16 cellular contexts compared by ENCODE assay signal in the genomic region with DNA sequence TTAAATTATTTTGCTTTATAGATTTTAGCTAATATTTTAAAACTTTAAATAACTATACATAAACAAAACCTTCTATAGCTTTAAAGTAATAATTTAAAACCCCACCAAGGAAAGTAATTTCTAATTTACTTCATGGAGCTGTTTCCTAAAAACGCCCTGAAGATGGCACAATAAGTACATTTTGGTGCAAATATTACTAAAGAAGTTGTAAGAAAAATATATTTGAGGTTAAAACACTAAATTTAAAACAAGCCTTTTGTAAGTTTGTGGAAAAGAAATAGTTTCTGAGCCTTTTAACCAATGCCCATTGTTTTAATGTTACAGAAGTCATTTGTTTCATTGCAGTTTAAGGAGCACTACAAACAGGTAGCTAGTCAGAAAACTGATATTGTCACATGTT.
A peak's percentile ranks its signal among the peaks of the same experiment; 100 is the strongest.
DNase-seq lines count a peak whose midpoint lies in the region; ATAC-seq, FAIRE-seq and TF ChIP-seq lines count a peak whose summit lies in the region.
"Had no signal": no experiment of that assay in that cellular context is flagged by ENCODE, and none has a peak within 500 bp of the region (broad histone marks: within the 10 kb centered on the region; RNA-seq: fewer than 3 reads in every experiment).

No MANE protein-coding gene starts in this region.

- H3K4me3 Mint-ChIP-seq in naive thymus-derived CD8-positive, alpha-beta T cell: no peak overlapping the region
- H3K4me3 Mint-ChIP-seq: activated naive CD8-positive, alpha-beta T cell treated with anti-CD3 and anti-CD28 coated beads, Interleukin-2, amount 50 U/mL, for 24 hours had no signal

- intact Hi-C loops in HCT116 (cut with micrococcal nuclease): loop anchor here (10.0 kb wide), 1 partner anchor 995 kb away; no protein-coding TSS in a partner anchor
- intact Hi-C loops in transverse colon (cut with DNase I; ENCODE audit: low total_unique reads): no loop called here
- intact Hi-C loops in lower lobe of right lung (cut with DNase I): no loop called here

- TF ChIP-seq RAD21 in HCT116 (IDR thresholded peaks at IDR 0.05; ENCODE audit: low read depth): peak; percentile 67

- peak; percentile 91 for FAIRE-seq in A204.1 (lab: Jason Lieb, UNC)

- H3K79me2 ChIP-seq in HCT116 (ENCODE audit: insufficient read depth, low read length): no peaks in the 10 kb centered on the region

- H3K4me3 ChIP-seq in HCT116 (replicated peaks in 1 of 2; ENCODE audit: low read depth in 1 of 2, low read length in 2 of 2) (no peak overlapping the region), transverse colon (no peak overlapping the region), lower lobe of right lung (no peak overlapping the region)
- H3K4me3 ChIP-seq: PC-9 had no signal

- H3K27me3 ChIP-seq in HCT116 (ENCODE audit: insufficient read depth, low read length): no peaks in the 10 kb centered on the region
- H3K27me3 ChIP-seq in foreskin keratinocyte: no peaks in the 10 kb centered on the region
- no peaks in the 10 kb centered on the region for H3K27me3 ChIP-seq in transverse colon
- no peaks in the 10 kb centered on the region for H3K27me3 ChIP-seq in lower lobe of right lung (ENCODE audit: low read depth)

- H3K36me3 ChIP-seq in HCT116 (ENCODE audit: control insufficient read depth in 1 of 2, insufficient read depth in 2 of 2, low read length in 2 of 2) (no peaks in the 10 kb centered on the region), transverse colon (no peaks in the 10 kb centered on the region), lower lobe of right lung (no peaks in the 10 kb centered on the region)
- H3K36me3 ChIP-seq: WERI-Rb-1 had no signal

- WGBS in transverse colon (ENCODE audit: low coverage in 1 of 2), 2 donors: 52 to 61% methylated on average over 1 of the region's 1 CpG

- no peak overlapping the region for H3K27ac Mint-ChIP-seq in naive thymus-derived CD8-positive, alpha-beta T cell
- H3K27ac Mint-ChIP-seq: activated naive CD8-positive, alpha-beta T cell treated with anti-CD3 and anti-CD28 coated beads, Interleukin-2, amount 50 U/mL, for 24 hours had no signal

- no peaks in the 10 kb centered on the region for H3K9me2 ChIP-seq in HCT116 (ENCODE audit: insufficient read depth)

- RAD21 ChIA-PET in HCT116 (lab: Charles Lee; ENCODE audit: low non-redundant PET in 1 of 2, low total read pairs in 2 of 2, uncharacterized antibody in 2 of 2, unreplicated experiment in 2 of 2): interaction anchor here in 1 of 2 experiments (0.9 kb wide), 1 partner anchor 1113 kb away, joined by 4 read pairs; no protein-coding TSS in a partner anchor

- H2AFZ ChIP-seq in HCT116 (ENCODE audit: low read depth, low read length, poor library complexity, severe bottlenecking): peak overlapping the region; percentile 70
- H2AFZ ChIP-seq: PC-9 had no signal

- H3K27me3 Mint-ChIP-seq in naive thymus-derived CD8-positive, alpha-beta T cell: peaks cover 0 to 3% (median 0%) of the 10 kb centered on the region in 5 donors
- H3K27me3 Mint-ChIP-seq: activated naive CD8-positive, alpha-beta T cell treated with anti-CD3 and anti-CD28 coated beads, Interleukin-2, amount 50 U/mL, for 24 hours had no signal

- no peaks in the 10 kb centered on the region for H3K36me3 Mint-ChIP-seq in naive thymus-derived CD8-positive, alpha-beta T cell

- ATAC-seq in HCT116: no peak
- ATAC-seq in foreskin keratinocyte: no peak
- ATAC-seq in naive thymus-derived CD8-positive, alpha-beta T cell: no peak
- no peak for ATAC-seq in HG03039 (IDR thresholded peaks at IDR 0.05; ENCODE audit: unreplicated experiment)
- ATAC-seq in lower lobe of right lung: no peak
- ATAC-seq: activated naive CD8-positive, alpha-beta T cell treated with anti-CD3 and anti-CD28 coated beads, Interleukin-2, amount 50 U/mL, for 24 hours had no signal

- no peak overlapping the region for H3K9ac ChIP-seq in HCT116 (ENCODE audit: low read length)

- DNase-seq in HCT116 (ENCODE audit: low read depth, low spot score) (no peak), foreskin keratinocyte (no peak), transverse colon (no peak), lower lobe of right lung (no peak)
- no peak for DNase-seq in naive thymus-derived CD8-positive, alpha-beta T cell
- DNase-seq: activated naive CD8-positive, alpha-beta T cell treated with anti-CD3 and anti-CD28 coated beads, Interleukin-2, amount 50 U/mL, for 24 hours; cerebellar nuclear complex; erythroblast; NCI-H2029; NCI-H510A; PC-9; stimulated activated CD4-positive, alpha-beta T cell treated with anti-CD3 and anti-CD28 coated beads, Interleukin-15, amount 100 ng/mL, for 24 hours; WERI-Rb-1 had no signal

- TF ChIP-seq CTCF in HCT116 (IDR thresholded peaks at IDR 0.05 in 2 of 3, conservative IDR thresholded peaks at IDR 0.05 in 1 of 3; ENCODE audit: borderline replicate concordance in 1 of 3, insufficient read depth in 1 of 3, low read depth in 2 of 3, low read length in 2 of 3) (peak; percentile 8 to 41 (median 31); a peak in 2 of 6 replicates), VCaP (conservative IDR thresholded peaks at IDR 0.05) (peak; percentile 57), foreskin keratinocyte (conservative IDR thresholded peaks at IDR 0.05) (peak; percentile 64), transverse colon (IDR thresholded peaks at IDR 0.05) (no peak), lower lobe of right lung (IDR thresholded peaks at IDR 0.05) (no peak)

- H3K4me2 ChIP-seq in HCT116 (ENCODE audit: low read length): no peak overlapping the region
- H3K4me2 ChIP-seq: PC-9 had no signal

- no peaks in the 10 kb centered on the region for H3K9me3 ChIP-seq in HCT116 (ENCODE audit: control insufficient read depth in 1 of 2, insufficient read depth in 1 of 2, low read depth in 1 of 2, low read length in 2 of 2)
- no peaks in the 10 kb centered on the region for H3K9me3 ChIP-seq in transverse colon
- H3K9me3 ChIP-seq in lower lobe of right lung: no peaks in the 10 kb centered on the region

- peaks cover 0 to 4% of the 10 kb centered on the region in 2 experiments; a peak in 2 of 4 replicates for H3K4me1 ChIP-seq in HCT116 (ENCODE audit: control insufficient read depth in 1 of 2, insufficient read depth in 2 of 2, low read length in 2 of 2)
- no peaks in the 10 kb centered on the region for H3K4me1 ChIP-seq in foreskin keratinocyte
- H3K4me1 ChIP-seq in transverse colon: no peaks in the 10 kb centered on the region
- no peaks in the 10 kb centered on the region for H3K4me1 ChIP-seq in lower lobe of right lung

- CTCF ChIA-PET in HCT116 (lab: Charles Lee): interaction anchor here (0.7 to 2.3 kb wide), 12 partner anchors 9 to 1728 kb away, joined by 3 to 19 read pairs (median 4); no protein-coding TSS in a partner anchor

- BruUV-seq in HCT116 (replicated peaks; lab: Mats Ljungman, UMichigan): no TSS peak

- no peaks in the 10 kb centered on the region for H4K20me1 ChIP-seq in HCT116 (ENCODE audit: insufficient read depth)

- H3K27ac ChIP-seq in HCT116 (ENCODE audit: low read depth, low read length) (no peak overlapping the region), VCaP (no peak overlapping the region), foreskin keratinocyte (no peak overlapping the region), transverse colon (no peak overlapping the region), lower lobe of right lung (no peak overlapping the region)
- H3K27ac ChIP-seq: PC-9, WERI-Rb-1 had no signal

- H3K4me1 Mint-ChIP-seq in naive thymus-derived CD8-positive, alpha-beta T cell: no peaks in the 10 kb centered on the region
- H3K4me1 Mint-ChIP-seq: activated naive CD8-positive, alpha-beta T cell treated with anti-CD3 and anti-CD28 coated beads, Interleukin-2, amount 50 U/mL, for 24 hours had no signal

- in situ Hi-C loops in transverse colon (cut with MboI; ENCODE audit: low pct_ligation_motif_present in 1 of 4, low pct_unique_long_range_greater_than_20kb in 1 of 4, low sequenced_read_pairs in 3 of 4): no loop called here

- POLR2A ChIA-PET in HCT116 (lab: Charles Lee): no interaction called here
- POLR2A ChIA-PET in naive thymus-derived CD8-positive, alpha-beta T cell (lab: Charles Lee): no interaction called here

- no peak for TF ChIP-seq EP300 in transverse colon (IDR thresholded peaks at IDR 0.05; ENCODE audit: low read depth)

- H3K9me3 Mint-ChIP-seq in naive thymus-derived CD8-positive, alpha-beta T cell: no peaks in the 10 kb centered on the region
- H3K9me3 Mint-ChIP-seq: activated naive CD8-positive, alpha-beta T cell treated with anti-CD3 and anti-CD28 coated beads, Interleukin-2, amount 50 U/mL, for 24 hours had no signal

- TF ChIP-seq POLR2A in HCT116 (IDR thresholded peaks at IDR 0.05; ENCODE audit: borderline replicate concordance, extremely low read depth, insufficient read depth, insufficient read length) (no peak), transverse colon (IDR thresholded peaks at IDR 0.05) (no peak)

TF ChIP-seq in HCT116, 20 proteins besides CTCF, POLR2A, EP300 and RAD21:
- no peak for TF ChIP-seq ZNF274 (IDR thresholded peaks at IDR 0.05; ENCODE audit: low read depth, low read length)
- no peak for TF ChIP-seq TCF7L2 (IDR thresholded peaks at IDR 0.05; ENCODE audit: borderline replicate concordance, extremely low read depth, insufficient read depth, insufficient read length)
- TF ChIP-seq JUND (IDR thresholded peaks at IDR 0.05): no peak
- no peak for TF ChIP-seq POLR2AphosphoS5 (IDR thresholded peaks at IDR 0.05; ENCODE audit: low read depth, low read length)
- TF ChIP-seq CBX3 (IDR thresholded peaks at IDR 0.05; ENCODE audit: low read depth): no peak
- no peak for TF ChIP-seq EGR1 (IDR thresholded peaks at IDR 0.05; ENCODE audit: low read depth)
- no peak for TF ChIP-seq YY1 (IDR thresholded peaks at IDR 0.05; ENCODE audit: extremely low read depth, insufficient replicate concordance, low read depth, low read length)
- TF ChIP-seq SRF (IDR thresholded peaks at IDR 0.05; ENCODE audit: low read depth): no peak
- TF ChIP-seq ELF1 (IDR thresholded peaks at IDR 0.05; ENCODE audit: borderline replicate concordance, low read depth): no peak
- TF ChIP-seq ZFX (IDR thresholded peaks at IDR 0.05): no peak
- TF ChIP-seq CEBPB (IDR thresholded peaks at IDR 0.05; ENCODE audit: low read depth): no peak
- TF ChIP-seq, protein P1, sequence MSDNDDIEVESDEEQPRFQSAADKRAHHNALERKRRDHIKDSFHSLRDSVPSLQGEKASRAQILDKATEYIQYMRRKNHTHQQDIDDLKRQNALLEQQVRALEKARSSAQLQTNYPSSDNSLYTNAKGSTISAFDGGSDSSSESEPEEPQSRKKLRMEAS (IDR thresholded peaks at IDR 0.05): no peak
- TF ChIP-seq, protein P2, sequence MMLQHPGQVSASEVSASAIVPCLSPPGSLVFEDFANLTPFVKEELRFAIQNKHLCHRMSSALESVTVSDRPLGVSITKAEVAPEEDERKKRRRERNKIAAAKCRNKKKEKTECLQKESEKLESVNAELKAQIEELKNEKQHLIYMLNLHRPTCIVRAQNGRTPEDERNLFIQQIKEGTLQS (IDR thresholded peaks at IDR 0.05): no peak

Comparison
In these comparisons a context has a peak if more than half of its experiments do, and no peak if none do; other contexts are left out.
1. CTCF ChIP-seq: peak in HCT116 (3 of 3), VCaP (single experiment) and foreskin keratinocyte (single experiment); none in transverse colon (0 of 5) and lower lobe of right lung (single experiment).